Comparison of ENCODE assay signal across 35 cellular contexts in the genomic region with DNA sequence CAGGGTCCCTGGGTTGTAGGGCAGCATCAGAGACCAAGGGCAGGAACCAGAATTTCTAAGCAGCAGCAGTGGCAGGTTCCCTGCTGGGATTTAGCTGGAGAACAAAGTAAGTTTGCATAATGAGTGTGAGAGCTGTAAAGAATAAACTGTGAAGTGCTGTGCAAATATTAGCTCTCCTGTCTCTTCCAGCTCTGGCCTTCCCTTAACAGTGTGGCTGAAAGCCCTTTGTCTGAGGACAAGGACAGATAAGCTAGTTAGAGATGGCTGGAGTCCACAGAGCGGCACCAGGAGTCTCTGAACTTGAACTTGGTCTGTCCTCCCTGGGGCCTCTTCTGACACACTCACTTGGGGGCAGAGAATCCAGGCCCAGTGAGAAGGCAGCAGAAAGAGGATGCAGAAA.
A peak's percentile ranks its signal among the peaks of the same experiment; 100 is the strongest.
DNase-seq lines count a peak whose midpoint lies in the region; ATAC-seq, FAIRE-seq and TF ChIP-seq lines count a peak whose summit lies in the region.
"Had no signal": no experiment of that assay in that cellular context is flagged by ENCODE, and none has a peak within 500 bp of the region (broad histone marks: within the 10 kb centered on the region; RNA-seq: fewer than 3 reads in every experiment).

No MANE protein-coding gene starts in this region.

- intact Hi-C loops in HepG2 (cut with micrococcal nuclease; ENCODE audit: unreplicated experiment): no loop called here

- TF ChIP-seq CTCF in HepG2 (CRISPR knock-in tag; IDR thresholded peaks at IDR 0.05) (no peak), MM.1S (IDR thresholded peaks at IDR 0.05; ENCODE audit: low read length) (no peak), Peyer's patch (IDR thresholded peaks at IDR 0.05) (no peak)

- H3K4me2 ChIP-seq in HepG2 (ENCODE audit: low read depth, low read length) (no peak overlapping the region), MM.1S (ENCODE audit: low read depth, low read length) (no peak overlapping the region)
- H3K4me2 ChIP-seq: PC-9, smooth muscle cell had no signal

- CTCF ChIA-PET in HepG2 (lab: Yijun Ruan, JAX; ENCODE audit: low intra/inter-chr PET ratio, low total read pairs): no interaction called here

- H4K20me1 ChIP-seq in HepG2 (ENCODE audit: insufficient read depth, low read length): no peaks in the 10 kb centered on the region
- no peaks in the 10 kb centered on the region for H4K20me1 ChIP-seq in MM.1S (ENCODE audit: insufficient read depth, low read length)

- H3K79me2 ChIP-seq in HepG2 (ENCODE audit: insufficient read depth, low read length) (no peaks in the 10 kb centered on the region), MM.1S (ENCODE audit: low read length) (no peaks in the 10 kb centered on the region)

- no peak for TF ChIP-seq EP300 in HepG2 (IDR thresholded peaks at IDR 0.05; ENCODE audit: low read depth in 2 of 2, low read length in 2 of 2)
- no peak for TF ChIP-seq EP300 in HepG2 (CRISPR knock-in tag; IDR thresholded peaks at IDR 0.05; ENCODE audit: borderline replicate concordance)

- H2AFZ ChIP-seq in HepG2 (ENCODE audit: low read length) (no peak overlapping the region), MM.1S (ENCODE audit: low read length) (no peak overlapping the region)
- H2AFZ ChIP-seq: PC-9 had no signal

- TF ChIP-seq POLR2A in HepG2 (IDR thresholded peaks at IDR 0.05; ENCODE audit: insufficient read depth in 1 of 2, low read depth in 2 of 2, low read length in 2 of 2) (no peak), Peyer's patch (IDR thresholded peaks at IDR 0.05) (no peak)

- WGBS in HepG2 (ENCODE audit: low lambda C conversion rate): 20% methylated on average over 1 of the region's 1 CpG

- TF ChIP-seq RAD21 in HepG2 (CRISPR knock-in tag; IDR thresholded peaks at IDR 0.05): no peak

- peak; percentile 76 for ATAC-seq in HepG2
- ATAC-seq in HG02938 (IDR thresholded peaks at IDR 0.05; ENCODE audit: unreplicated experiment): no peak
- ATAC-seq: activated CD4-positive, CD25-positive, alpha-beta regulatory T cell treated with anti-CD3 and anti-CD28 coated beads, Interleukin-2, amount 50 U/mL, for 24 hours; activated CD8-positive, alpha-beta memory T cell treated with anti-CD3 and anti-CD28 coated beads, Interleukin-2, amount 10 ng/mL, durations not matched to agents 7 days and 5 days; activated naive CD8-positive, alpha-beta T cell treated with anti-CD3 and anti-CD28 coated beads, Interleukin-2, amount 50 U/mL, for 24 hours; left lobe of liver; right cardiac atrium; Right ventricle myocardium inferior; stimulated activated naive CD8-positive, alpha-beta T cell treated with anti-CD3 and anti-CD28 coated beads, Interleukin-15, Interleukin-2, amounts not matched to agents 100 U/mL and 50 U/mL, for 24 hours had no signal

- POLR2A ChIA-PET in HepG2 (lab: Yijun Ruan, JAX): no interaction called here

- no peaks in the 10 kb centered on the region for H3K36me3 ChIP-seq in HepG2 (replicated peaks in 1 of 2; ENCODE audit: control insufficient read depth in 1 of 2, insufficient read depth in 2 of 2, low read length in 2 of 2)
- no peaks in the 10 kb centered on the region for H3K36me3 ChIP-seq in MM.1S (replicated peaks; ENCODE audit: insufficient read depth, low read length)
- no peaks in the 10 kb centered on the region for H3K36me3 ChIP-seq in Peyer's patch
- H3K36me3 ChIP-seq: neutrophil, uterus had no signal

- H3K4me1 ChIP-seq in HepG2 (ENCODE audit: insufficient read depth, low read length) (no peaks in the 10 kb centered on the region), MM.1S (ENCODE audit: low read length) (no peaks in the 10 kb centered on the region), Peyer's patch (no peaks in the 10 kb centered on the region)
- H3K4me1 ChIP-seq: testis, uterus had no signal

- H3K9me2 ChIP-seq in MM.1S (replicated peaks; ENCODE audit: insufficient read depth, low read length): no peaks in the 10 kb centered on the region

- H3K27me3 ChIP-seq in HepG2 (ENCODE audit: control insufficient read depth in 1 of 2, insufficient read depth in 2 of 2, low read length in 2 of 2) (no peaks in the 10 kb centered on the region), MM.1S (replicated peaks; ENCODE audit: insufficient read depth, low read length) (no peaks in the 10 kb centered on the region), Peyer's patch (no peaks in the 10 kb centered on the region)
- H3K27me3 ChIP-seq: neutrophil, testis, uterus had no signal

- H3K4me3 ChIP-seq in HepG2 (replicated peaks in 1 of 3; ENCODE audit: insufficient read depth in 1 of 3, low read depth in 2 of 3, low read length in 3 of 3) (no peak overlapping the region), MM.1S (ENCODE audit: low read length) (no peak overlapping the region), Peyer's patch (no peak overlapping the region)
- H3K4me3 ChIP-seq: coronary artery, PC-9, smooth muscle cell, testis, uterus had no signal

- H3K9ac ChIP-seq in HepG2 (ENCODE audit: insufficient read depth, low read depth, low read length) (no peak overlapping the region), MM.1S (ENCODE audit: low read length) (no peak overlapping the region)

- in situ Hi-C loops in HepG2 (cut with HindIII; ENCODE audit: extremely low pct_ligation_motif_present, low pct_unique_long_range_greater_than_20kb): no loop called here

- H3K9me3 ChIP-seq in HepG2 (ENCODE audit: low read length): peaks cover 14% of the 10 kb centered on the region
- H3K9me3 ChIP-seq in MM.1S (replicated peaks; ENCODE audit: insufficient read depth, low read length): no peaks in the 10 kb centered on the region
- H3K9me3 ChIP-seq in Peyer's patch: peaks cover 0 to 5% (median 0%) of the 10 kb centered on the region in 4 donors
- H3K9me3 ChIP-seq: neutrophil, testis, uterus had no signal

- FAIRE-seq in HepG2 (lab: Jason Lieb, UNC): no peak

- no TSS peak for BruUV-seq in HepG2 (replicated peaks; lab: Mats Ljungman, UMichigan)

- H3F3A ChIP-seq in MM.1S (ENCODE audit: insufficient read depth, low read length): no peaks in the 10 kb centered on the region

- DNase-seq in DMS53 treated with DMSO at 0.1 percent for 48 hours (lab: John Stamatoyannopoulos, UW; ENCODE audit: unreplicated experiment): peak; percentile 35
- peak; percentile 92 for DNase-seq in NCI-H146 treated with DMSO at 0.1 percent for 48 hours (lab: John Stamatoyannopoulos, UW; ENCODE audit: unreplicated experiment)
- peak; percentile 99 for DNase-seq in NCI-H748 (lab: John Stamatoyannopoulos, UW; ENCODE audit: unreplicated experiment)
- peak; percentile 29 for DNase-seq in HepG2 (ENCODE audit: low spot score)
- DNase-seq in MM.1S: no peak
- no peak for DNase-seq in Peyer's patch
- no peak for DNase-seq in AG20443 (ENCODE audit: low spot score)
- DNase-seq: activated CD4-positive, alpha-beta T cell treated with anti-CD3 and anti-CD28 coated beads, Interleukin-2, amount 50 U/mL, for 4 hours; activated CD8-positive, alpha-beta memory T cell treated with anti-CD3 and anti-CD28 coated beads, Interleukin-2, amount 10 ng/mL, durations not matched to agents 7 days and 5 days; activated naive CD8-positive, alpha-beta T cell treated with anti-CD3 and anti-CD28 coated beads, Interleukin-2, amount 50 U/mL, for 24 hours; activated T-cell treated with anti-CD3 and anti-CD28 coated beads, Interleukin-2, amount 50 U/mL, for 48 hours; caudate nucleus; CD4-positive, alpha-beta memory T cell; DMS 273 treated with DMSO at 0.1 percent for 48 hours; effector memory CD4-positive, alpha-beta T cell; GDM1; H9; Kasumi-1; MV-4-11; NCI-H1930; NK-92 treated with Interleukin-12 subunit alpha and Interleukin-12 subunit beta, amount 100 ng/mL, for 24 hours; PC-9; posterior cingulate gyrus; right cardiac atrium; stimulated activated naive CD8-positive, alpha-beta T cell treated with anti-CD3 and anti-CD28 coated beads, Interleukin-15, Interleukin-2, amounts not matched to agents 100 U/mL and 50 U/mL, for 24 hours; T-helper 2 cell; testis; uterus had no signal

- H3K27ac ChIP-seq in HepG2 (ENCODE audit: extremely low read length, insufficient read depth, low read length) (no peak overlapping the region), MM.1S (ENCODE audit: low read length) (no peak overlapping the region), Peyer's patch (no peak overlapping the region)
- H3K27ac ChIP-seq: coronary artery, neutrophil, PC-9, testis, uterus had no signal

TF ChIP-seq in HepG2, 621 proteins besides CTCF, POLR2A, EP300 and RAD21 (continues in another document):
- TF ChIP-seq GATA4 (IDR thresholded peaks at IDR 0.05; ENCODE audit: borderline replicate concordance, low read depth) (no peak), ADNP (CRISPR knock-in tag; IDR thresholded peaks at IDR 0.05) (no peak), ZNF232 (CRISPR knock-in tag; IDR thresholded peaks at IDR 0.05; ENCODE audit: borderline replicate concordance) (no peak), ATF2 (CRISPR knock-in tag; IDR thresholded peaks at IDR 0.05) (no peak), HHEX (CRISPR knock-in tag; IDR thresholded peaks at IDR 0.05) (peak; percentile 66), PHF21A (CRISPR knock-in tag; IDR thresholded peaks at IDR 0.05) (no peak), ZKSCAN1 (IDR thresholded peaks at IDR 0.05; ENCODE audit: low read length) (no peak), IKZF5 (CRISPR knock-in tag; IDR thresholded peaks at IDR 0.05) (no peak), KDM6A (CRISPR knock-in tag; IDR thresholded peaks at IDR 0.05; ENCODE audit: low read depth) (no peak)

Comparison
In these comparisons a context has a peak if more than half of its experiments do, and no peak if none do; other contexts are left out.
1. DNase-seq: peak in DMS53 treated with DMSO at 0.1 percent for 48 hours (single experiment), NCI-H146 treated with DMSO at 0.1 percent for 48 hours (single experiment), NCI-H748 (single experiment) and HepG2 (single experiment); none in MM.1S (single experiment), Peyer's patch (0 of 3) and AG20443 (single experiment).